ENCODE assay signal across 8 cellular contexts in the genomic region with DNA sequence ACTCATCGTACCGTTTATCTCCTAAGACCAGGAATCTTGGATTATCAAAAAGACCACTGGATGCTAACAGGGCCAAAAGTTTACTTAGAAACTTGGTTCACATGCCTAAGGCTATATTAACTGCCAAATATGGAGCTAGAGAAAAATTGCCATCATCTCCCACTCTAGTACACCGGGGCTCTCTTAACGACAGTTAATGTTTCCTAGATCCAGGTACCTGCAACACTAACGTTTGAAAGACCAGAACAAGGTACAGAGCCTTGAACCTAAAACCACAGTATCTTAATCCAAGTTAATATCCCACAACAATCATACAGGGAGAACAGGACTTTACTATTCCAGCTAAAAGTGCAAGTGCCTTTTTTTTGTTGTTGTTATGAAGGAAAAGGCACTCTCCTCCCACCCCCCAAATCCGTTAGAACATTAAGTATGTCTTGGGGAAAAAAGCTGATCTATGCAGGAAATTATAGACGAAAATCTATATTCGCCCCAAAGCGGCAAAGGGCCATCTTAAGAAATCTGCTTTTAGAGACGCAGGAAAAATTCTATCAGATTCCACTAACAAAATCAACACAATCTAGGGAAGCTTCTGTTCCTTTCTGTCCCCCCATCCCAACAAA. TPM values are rescaled to one million over a fixed set of nuclear protein-coding genes. Genes with fewer than 3 reads are reported as not detected.
DNase-seq lines count a peak whose midpoint lies in the region; ATAC-seq and TF ChIP-seq lines count a peak whose summit lies in the region.

No MANE protein-coding gene starts in this region.

- whole genome bisulfite sequencing in heart left ventricle, 4 donors, result 11 to 15% (median 12%) methylated on average over 10 of the region's 10 CpGs

- DNase-seq in heart left ventricle, result no peak
- no peak for DNase-seq in cardiac septum (ENCODE audit: low spot score)
- DNase-seq in astrocyte of the spinal cord (ENCODE audit: low read depth, low spot score), result peak; percentile 11
- no peak for DNase-seq in lower lobe of right lung
- no peak for DNase-seq in uterus
- DNase-seq in KBM-7, result no peak
- DNase-seq in NCI-H1092 (lab: John Stamatoyannopoulos, UW), result no peak

- in situ Hi-C loops in astrocyte of the spinal cord (cut with HindIII; ENCODE audit: low sequenced_read_pairs), result no loop called here
- in situ Hi-C loops in KBM-7 (cut with MboI; ENCODE audit: low pct_unique_long_range_greater_than_20kb, low sequenced_read_pairs), result no loop called here

- no peak for ATAC-seq in heart left ventricle
- ATAC-seq in lower lobe of right lung, result no peak
- no peak for ATAC-seq in GM21786 (IDR thresholded peaks at IDR 0.05; ENCODE audit: unreplicated experiment)

- H3K36me3 ChIP-seq in heart left ventricle (no peaks in the 10 kb centered on the region), lower lobe of right lung (no peaks in the 10 kb centered on the region), uterus (no peaks in the 10 kb centered on the region)

- no peaks in the 10 kb centered on the region for H3K27me3 ChIP-seq in heart left ventricle
- H3K27me3 ChIP-seq in lower lobe of right lung (ENCODE audit: low read depth), result no peaks in the 10 kb centered on the region
- H3K27me3 ChIP-seq in uterus, result no peaks in the 10 kb centered on the region

- intact Hi-C loops in heart left ventricle (cut with DNase I), result loop anchor here in 7 of 10 donors (2.0 to 10.0 kb wide), 5 partner anchors 50 to 173 kb away; a partner anchor contains a TSS
- intact Hi-C loops in cardiac septum (cut with DNase I), result no loop called here
- intact Hi-C loops in lower lobe of right lung (cut with DNase I), result no loop called here
- intact Hi-C loops in uterus (cut with DNase I; ENCODE audit: low total_unique reads), result no loop called here

- H3K4me3 ChIP-seq in heart left ventricle, result peak overlapping the region; percentile 74 to 100 (median 83)
- H3K4me3 ChIP-seq in astrocyte of the spinal cord (ENCODE audit: low read depth, low read length), result peak overlapping the region; percentile 99
- peak overlapping the region; percentile 74 for H3K4me3 ChIP-seq in lower lobe of right lung
- H3K4me3 ChIP-seq in uterus, result peak overlapping the region; percentile 63 to 96

- H3K4me1 ChIP-seq in heart left ventricle, result peaks cover 0 to 59% (median 34%) of the 10 kb centered on the region in 12 donors
- H3K4me1 ChIP-seq in lower lobe of right lung, result peaks cover 52% of the 10 kb centered on the region
- peaks cover 0 to 6% of the 10 kb centered on the region in 2 donors for H3K4me1 ChIP-seq in uterus

- H3K27ac ChIP-seq in heart left ventricle (peak overlapping the region; percentile 75 to 99 (median 96)), lower lobe of right lung (peak overlapping the region; percentile 97), uterus (peak overlapping the region; percentile 91 to 95)

- no peak for TF ChIP-seq CTCF in heart left ventricle (IDR thresholded peaks at IDR 0.05)
- TF ChIP-seq CTCF in astrocyte of the spinal cord (IDR thresholded peaks at IDR 0.05; ENCODE audit: low read depth, low read length), result no peak
- no peak for TF ChIP-seq CTCF in lower lobe of right lung (IDR thresholded peaks at IDR 0.05)
- no peak for TF ChIP-seq CTCF in uterus (IDR thresholded peaks at IDR 0.05)

- no peaks in the 10 kb centered on the region for H3K9me3 ChIP-seq in heart left ventricle
- H3K9me3 ChIP-seq in lower lobe of right lung, result no peaks in the 10 kb centered on the region
- H3K9me3 ChIP-seq in uterus, result no peaks in the 10 kb centered on the region

- TF ChIP-seq POLR2A in heart left ventricle (IDR thresholded peaks at IDR 0.05) (no peak), uterus (IDR thresholded peaks at IDR 0.05) (no peak)

RNA-seq across cellular contexts. Expression of a gene that starts 1.3 kb away (rescaled TPM):
- 100 to 1,000 TPM in 2 of 9 donors, 10 to 100 TPM in 7; 70.8 to 126 (median 87.6) TPM for total RNA-seq in heart left ventricle
- polyA plus RNA-seq in heart left ventricle, result 10 to 100 TPM; 13.0 to 57.4 TPM
- total RNA-seq in cardiac septum, result 78.3 TPM
- total RNA-seq in lower lobe of right lung, result 101 TPM
- 100 to 1,000 TPM in 1 of 4 donors, 10 to 100 TPM in 3; 43.2 to 215 (median 74.1) TPM for total RNA-seq in uterus

RNA-seq across cellular contexts. Expression of a gene that starts 41.6 kb away (rescaled TPM):
- total RNA-seq in heart left ventricle, result 1 to 10 TPM in 1 of 9 donors, under 1 TPM in 4, not detected in 4; 0.19 to 1.1 (median 0.83) TPM
- polyA plus RNA-seq in heart left ventricle, result under 1 TPM in 1 of 2 donors, not detected in 1; 0.04 TPM
- total RNA-seq in cardiac septum, result 0.70 TPM
- 20.9 TPM for total RNA-seq in lower lobe of right lung
- 1 to 10 TPM in 2 of 4 donors, not detected in 2; 1.2 to 3.1 TPM for total RNA-seq in uterus

RNA-seq across cellular contexts. Expression of a gene that starts 52.5 kb away (rescaled TPM):
- total RNA-seq in heart left ventricle (10 to 100 TPM; 71.8 to 87.1 (median 77.3) TPM), cardiac septum (70.5 TPM), lower lobe of right lung (55.6 TPM), uterus (100 to 1,000 TPM in 1 of 4 donors, 10 to 100 TPM in 3; 20.0 to 127 (median 59.4) TPM)
- polyA plus RNA-seq in heart left ventricle, result 10 to 100 TPM; 28.6 to 70.0 TPM

Comparison
In these comparisons a context has a peak if more than half of its experiments do, and no peak if none do; other contexts are left out.
1. intact Hi-C loops: an anchor here in heart left ventricle (2.0 to 10.0 kb wide); none called in cardiac septum, lower lobe of right lung and uterus.